ENCODE assay signal across 13 cellular contexts in genomic region chr10:4941540-4942330, GRCh38. TPM values are rescaled to one million over a fixed set of nuclear protein-coding genes. Genes with fewer than 3 reads are reported as not detected.
DNase-seq lines count a peak whose midpoint lies in the region; ATAC-seq, FAIRE-seq and TF ChIP-seq lines count a peak whose summit lies in the region.
"Had no signal": no experiment of that assay in that cellular context is flagged by ENCODE, and none has a peak within 500 bp of the region (broad histone marks: within the 10 kb centered on the region; RNA-seq: fewer than 3 reads in every experiment).

No MANE protein-coding gene starts in this region.

- FAIRE-seq in pancreas (lab: Jason Lieb, UNC) = no peak

- TF ChIP-seq EP300 in transverse colon (IDR thresholded peaks at IDR 0.05; ENCODE audit: low read depth) = no peak

- peaks cover 8% of the 10 kb centered on the region for H3K27me3 Mint-ChIP-seq in activated naive CD8-positive, alpha-beta T cell treated with anti-CD3 and anti-CD28 coated beads, Interleukin-2, amount 50 U/mL, for 24 hours
- H3K27me3 Mint-ChIP-seq: activated T-cell treated with anti-CD3 and anti-CD28 coated beads, Interleukin-2, amount 50 U/mL, for 24 hours had no signal

- H3K4me1 ChIP-seq in pancreas (peaks cover under 1 to 13% (median 6%) of the 10 kb centered on the region in 3 donors), transverse colon (peaks cover under 1 to 21% (median 4%) of the 10 kb centered on the region in 4 donors)

- in situ Hi-C loops in transverse colon (cut with MboI; ENCODE audit: low pct_ligation_motif_present in 1 of 4, low pct_unique_long_range_greater_than_20kb in 1 of 4, low sequenced_read_pairs in 3 of 4) = no loop called here

- no peaks in the 10 kb centered on the region for H3K9me3 Mint-ChIP-seq in activated naive CD8-positive, alpha-beta T cell treated with anti-CD3 and anti-CD28 coated beads, Interleukin-2, amount 50 U/mL, for 24 hours
- H3K9me3 Mint-ChIP-seq: activated T-cell treated with anti-CD3 and anti-CD28 coated beads, Interleukin-2, amount 50 U/mL, for 24 hours; central memory CD8-positive, alpha-beta T cell had no signal

- no peak for TF ChIP-seq CTCF in fibroblast of the aortic adventitia (IDR thresholded peaks at IDR 0.05; ENCODE audit: insufficient read depth, low read length)
- no peak for TF ChIP-seq CTCF in pancreas (IDR thresholded peaks at IDR 0.05)
- TF ChIP-seq CTCF in transverse colon (IDR thresholded peaks at IDR 0.05) = no peak

- DNase-seq in EH (ENCODE audit: low read depth) (peak; percentile 27), SHP77 (lab: John Stamatoyannopoulos, UW) (peak; percentile 40 to 64), fibroblast of the aortic adventitia (ENCODE audit: low read depth) (peak; percentile 70), pancreas (peak in 1 of 6 donors; percentile 29), transverse colon (no peak), GDM1 (lab: John Stamatoyannopoulos, UW) (no peak)
- DNase-seq in activated naive CD8-positive, alpha-beta T cell treated with anti-CD3 and anti-CD28 coated beads, Interleukin-2, amount 50 U/mL, for 24 hours = no peak
- DNase-seq: activated T-cell treated with anti-CD3 and anti-CD28 coated beads, Interleukin-2, amount 50 U/mL, for 24 hours; posterior cingulate gyrus; T-helper 9 cell had no signal

- H3K27ac Mint-ChIP-seq in activated naive CD8-positive, alpha-beta T cell treated with anti-CD3 and anti-CD28 coated beads, Interleukin-2, amount 50 U/mL, for 24 hours = no peak overlapping the region
- H3K27ac Mint-ChIP-seq: activated T-cell treated with anti-CD3 and anti-CD28 coated beads, Interleukin-2, amount 50 U/mL, for 24 hours had no signal

- H3K27ac ChIP-seq in pancreas (no peak overlapping the region), transverse colon (peak overlapping the region in 2 of 4 donors; percentile 5 to 19)
- H3K27ac ChIP-seq: C4-2B had no signal

- H3K27me3 ChIP-seq in pancreas = no peaks in the 10 kb centered on the region
- no peaks in the 10 kb centered on the region for H3K27me3 ChIP-seq in transverse colon

- H3K36me3 ChIP-seq in pancreas (no peaks in the 10 kb centered on the region), transverse colon (no peaks in the 10 kb centered on the region)

- no peaks in the 10 kb centered on the region for H3K9me3 ChIP-seq in pancreas
- no peaks in the 10 kb centered on the region for H3K9me3 ChIP-seq in transverse colon

- no peak for TF ChIP-seq POLR2A in transverse colon (IDR thresholded peaks at IDR 0.05)

- ATAC-seq in pancreas = peak; percentile 50 to 70 (median 66)
- ATAC-seq in HG03139 (IDR thresholded peaks at IDR 0.05; ENCODE audit: unreplicated experiment) = no peak
- no peak for ATAC-seq in activated naive CD8-positive, alpha-beta T cell treated with anti-CD3 and anti-CD28 coated beads, Interleukin-2, amount 50 U/mL, for 24 hours

- H3K4me1 Mint-ChIP-seq in activated naive CD8-positive, alpha-beta T cell treated with anti-CD3 and anti-CD28 coated beads, Interleukin-2, amount 50 U/mL, for 24 hours = no peaks in the 10 kb centered on the region
- H3K4me1 Mint-ChIP-seq: central memory CD8-positive, alpha-beta T cell had no signal

- H3K4me3 Mint-ChIP-seq in activated naive CD8-positive, alpha-beta T cell treated with anti-CD3 and anti-CD28 coated beads, Interleukin-2, amount 50 U/mL, for 24 hours = no peak overlapping the region
- H3K4me3 Mint-ChIP-seq: activated T-cell treated with anti-CD3 and anti-CD28 coated beads, Interleukin-2, amount 50 U/mL, for 24 hours; central memory CD8-positive, alpha-beta T cell had no signal

- H3K36me3 Mint-ChIP-seq in activated naive CD8-positive, alpha-beta T cell treated with anti-CD3 and anti-CD28 coated beads, Interleukin-2, amount 50 U/mL, for 24 hours (ENCODE audit: low read depth) = no peaks in the 10 kb centered on the region

- H3K4me3 ChIP-seq in fibroblast of the aortic adventitia (ENCODE audit: low read depth, low read length) (no peak overlapping the region), pancreas (no peak overlapping the region), transverse colon (no peak overlapping the region)

- WGBS in pancreas, 2 donors = 82 to 85% methylated on average over 5 of the region's 5 CpGs
- 73 to 79% methylated on average over 1 to 5 of the region's 5 CpGs for whole genome bisulfite sequencing in transverse colon (ENCODE audit: low coverage in 1 of 2), 2 donors

- intact Hi-C loops in pancreas (cut with DNase I) = no loop called here
- intact Hi-C loops in transverse colon (cut with DNase I; ENCODE audit: low total_unique reads) = no loop called here

RNA-seq across cellular contexts. Expression of gene AKR1C1, which starts 21.5 kb away (rescaled TPM):
- total RNA-seq in fibroblast of the aortic adventitia (ENCODE audit: low replicate concordance) (116 and 355 TPM in 2 replicates), pancreas (10 to 100 TPM in 2 of 6 donors, 1 to 10 TPM in 4; 4.1 to 17.4 (median 8.8) TPM), transverse colon (10 to 100 TPM in 3 of 4 donors, 1 to 10 TPM in 1; 3.0 to 20.5 (median 14.2) TPM)
- 10 to 100 TPM in 1 of 2 donors, 1 to 10 TPM in 1; 9.2 to 11.8 TPM for polyA plus RNA-seq in pancreas

Comparison
In these comparisons a context has a peak if more than half of its experiments do, and no peak if none do; other contexts are left out.
1. DNase-seq: peak in EH (single experiment), SHP77 (2 of 2) and fibroblast of the aortic adventitia (single experiment); none in transverse colon (single experiment), GDM1 (single experiment) and activated naive CD8-positive, alpha-beta T cell treated with anti-CD3 and anti-CD28 coated beads, Interleukin-2, amount 50 U/mL, for 24 hours (single experiment).
2. ATAC-seq: peak in pancreas (4 of 4); none in HG03139 (single experiment) and activated naive CD8-positive, alpha-beta T cell treated with anti-CD3 and anti-CD28 coated beads, Interleukin-2, amount 50 U/mL, for 24 hours (single experiment).